25 cellular contexts compared by ENCODE assay signal in genomic region chr13:23575632-23576031, GRCh38.
"Had no signal": no experiment of that assay in that cellular context is flagged by ENCODE, and none has a peak within 500 bp of the region (broad histone marks: within the 10 kb centered on the region; RNA-seq: fewer than 3 reads in every experiment).

No MANE protein-coding gene starts in this region.

- H3K27ac Mint-ChIP-seq: dendritic cell treated with granulocyte-macrophage colony-stimulating factor and Interleukin-4, amounts not matched to agents 40 ng/mL and 50 ng/mL, for 4 days; effector memory CD8-positive, alpha-beta T cell; endodermal cell; mesothelial cell of epicardium had no signal

- H3K4me1 ChIP-seq: colonic mucosa, foreskin keratinocyte had no signal

- H3K9me3 ChIP-seq: colonic mucosa, esophagus squamous epithelium, gastroesophageal sphincter, heart right ventricle, left lung, lower lobe of right lung, mucosa of descending colon had no signal

- H3K4me3 Mint-ChIP-seq: dendritic cell treated with granulocyte-macrophage colony-stimulating factor and Interleukin-4, amounts not matched to agents 40 ng/mL and 50 ng/mL, for 4 days; effector memory CD8-positive, alpha-beta T cell; endodermal cell; mesothelial cell of epicardium had no signal

- H3K36me3 ChIP-seq: colonic mucosa, esophagus squamous epithelium, gastroesophageal sphincter, heart right ventricle, left lung, lower lobe of right lung had no signal

- H3K27ac ChIP-seq: colonic mucosa, epithelial cell of prostate, foreskin keratinocyte, gastroesophageal sphincter, left lung, lower lobe of right lung had no signal

- ATAC-seq: effector memory CD8-positive, alpha-beta T cell; esophagus mucosa; foreskin keratinocyte; gastroesophageal sphincter; heart right ventricle; left cardiac atrium; left lung; lower lobe of right lung; mucosa of descending colon had no signal

- H3K9me3 Mint-ChIP-seq: dendritic cell treated with granulocyte-macrophage colony-stimulating factor and Interleukin-4, amounts not matched to agents 40 ng/mL and 50 ng/mL, for 4 days; endodermal cell; mesothelial cell of epicardium had no signal

- DNase-seq: colonic mucosa; cortex of kidney; effector CD8-positive, alpha-beta T cell; effector memory CD8-positive, alpha-beta T cell; endodermal cell; erythroblast; esophagus squamous epithelium; foreskin keratinocyte; head of caudate nucleus; heart right ventricle; hippocampal formation; left cardiac atrium; left lung; lower lobe of right lung; mesenchymal stem cell; mucosa of descending colon had no signal

- H3K4me3 ChIP-seq: colonic mucosa, esophagus squamous epithelium, gastroesophageal sphincter, heart right ventricle, left lung, lower lobe of right lung, mucosa of descending colon had no signal

- H3K27me3 ChIP-seq: gastroesophageal sphincter had no signal

- FAIRE-seq: endometrium, frontal cortex, islet of Langerhans, keratinocyte had no signal
